1 cellular context compared by ENCODE assay signal in the genomic region with DNA sequence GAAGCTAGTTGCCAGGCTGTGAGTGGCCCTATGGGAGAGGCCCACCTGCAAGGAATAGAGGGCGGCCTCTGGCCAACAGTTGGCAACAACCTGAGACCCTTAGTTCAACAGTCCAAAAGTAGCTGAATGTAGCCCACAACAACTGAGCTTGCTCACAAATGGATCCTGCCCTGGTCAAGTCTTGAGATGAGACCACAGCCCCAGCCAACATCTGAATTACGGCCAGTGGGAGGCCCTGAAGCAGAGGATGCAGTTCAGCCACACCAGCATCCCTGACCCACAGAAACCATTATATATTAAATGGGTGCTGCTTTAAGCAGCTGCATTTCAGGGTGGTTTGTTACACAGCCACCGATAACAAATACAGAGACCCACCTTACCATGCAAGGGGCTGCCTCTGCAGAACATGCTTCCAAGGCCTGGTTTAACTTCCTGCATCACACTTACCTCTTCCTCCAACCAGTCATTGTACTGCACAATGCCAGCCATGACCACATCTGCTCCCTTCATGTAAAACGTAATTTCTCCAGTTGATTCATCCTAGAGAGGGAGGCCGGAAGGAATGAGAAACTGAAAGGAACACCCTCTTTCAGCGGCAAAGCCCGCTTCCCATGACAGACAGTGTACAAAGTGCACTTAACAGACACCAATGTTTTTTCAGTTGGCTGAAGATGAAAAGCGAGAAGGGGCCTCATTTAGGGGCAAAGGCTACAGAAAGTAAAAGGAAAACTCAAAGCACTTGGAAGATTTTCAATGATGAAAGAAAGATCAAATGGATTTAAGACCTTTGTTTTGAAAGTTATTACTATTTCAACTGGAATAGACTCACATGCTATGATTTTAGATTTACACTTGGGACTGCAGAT.
TF ChIP-seq lines count a peak whose summit lies in the region.

No MANE protein-coding gene starts in this region.

TF ChIP-seq in HepG2, 621 proteins besides CTCF, POLR2A, EP300 and RAD21 (continued from another document and continues in another):
- TF ChIP-seq, protein P1, sequence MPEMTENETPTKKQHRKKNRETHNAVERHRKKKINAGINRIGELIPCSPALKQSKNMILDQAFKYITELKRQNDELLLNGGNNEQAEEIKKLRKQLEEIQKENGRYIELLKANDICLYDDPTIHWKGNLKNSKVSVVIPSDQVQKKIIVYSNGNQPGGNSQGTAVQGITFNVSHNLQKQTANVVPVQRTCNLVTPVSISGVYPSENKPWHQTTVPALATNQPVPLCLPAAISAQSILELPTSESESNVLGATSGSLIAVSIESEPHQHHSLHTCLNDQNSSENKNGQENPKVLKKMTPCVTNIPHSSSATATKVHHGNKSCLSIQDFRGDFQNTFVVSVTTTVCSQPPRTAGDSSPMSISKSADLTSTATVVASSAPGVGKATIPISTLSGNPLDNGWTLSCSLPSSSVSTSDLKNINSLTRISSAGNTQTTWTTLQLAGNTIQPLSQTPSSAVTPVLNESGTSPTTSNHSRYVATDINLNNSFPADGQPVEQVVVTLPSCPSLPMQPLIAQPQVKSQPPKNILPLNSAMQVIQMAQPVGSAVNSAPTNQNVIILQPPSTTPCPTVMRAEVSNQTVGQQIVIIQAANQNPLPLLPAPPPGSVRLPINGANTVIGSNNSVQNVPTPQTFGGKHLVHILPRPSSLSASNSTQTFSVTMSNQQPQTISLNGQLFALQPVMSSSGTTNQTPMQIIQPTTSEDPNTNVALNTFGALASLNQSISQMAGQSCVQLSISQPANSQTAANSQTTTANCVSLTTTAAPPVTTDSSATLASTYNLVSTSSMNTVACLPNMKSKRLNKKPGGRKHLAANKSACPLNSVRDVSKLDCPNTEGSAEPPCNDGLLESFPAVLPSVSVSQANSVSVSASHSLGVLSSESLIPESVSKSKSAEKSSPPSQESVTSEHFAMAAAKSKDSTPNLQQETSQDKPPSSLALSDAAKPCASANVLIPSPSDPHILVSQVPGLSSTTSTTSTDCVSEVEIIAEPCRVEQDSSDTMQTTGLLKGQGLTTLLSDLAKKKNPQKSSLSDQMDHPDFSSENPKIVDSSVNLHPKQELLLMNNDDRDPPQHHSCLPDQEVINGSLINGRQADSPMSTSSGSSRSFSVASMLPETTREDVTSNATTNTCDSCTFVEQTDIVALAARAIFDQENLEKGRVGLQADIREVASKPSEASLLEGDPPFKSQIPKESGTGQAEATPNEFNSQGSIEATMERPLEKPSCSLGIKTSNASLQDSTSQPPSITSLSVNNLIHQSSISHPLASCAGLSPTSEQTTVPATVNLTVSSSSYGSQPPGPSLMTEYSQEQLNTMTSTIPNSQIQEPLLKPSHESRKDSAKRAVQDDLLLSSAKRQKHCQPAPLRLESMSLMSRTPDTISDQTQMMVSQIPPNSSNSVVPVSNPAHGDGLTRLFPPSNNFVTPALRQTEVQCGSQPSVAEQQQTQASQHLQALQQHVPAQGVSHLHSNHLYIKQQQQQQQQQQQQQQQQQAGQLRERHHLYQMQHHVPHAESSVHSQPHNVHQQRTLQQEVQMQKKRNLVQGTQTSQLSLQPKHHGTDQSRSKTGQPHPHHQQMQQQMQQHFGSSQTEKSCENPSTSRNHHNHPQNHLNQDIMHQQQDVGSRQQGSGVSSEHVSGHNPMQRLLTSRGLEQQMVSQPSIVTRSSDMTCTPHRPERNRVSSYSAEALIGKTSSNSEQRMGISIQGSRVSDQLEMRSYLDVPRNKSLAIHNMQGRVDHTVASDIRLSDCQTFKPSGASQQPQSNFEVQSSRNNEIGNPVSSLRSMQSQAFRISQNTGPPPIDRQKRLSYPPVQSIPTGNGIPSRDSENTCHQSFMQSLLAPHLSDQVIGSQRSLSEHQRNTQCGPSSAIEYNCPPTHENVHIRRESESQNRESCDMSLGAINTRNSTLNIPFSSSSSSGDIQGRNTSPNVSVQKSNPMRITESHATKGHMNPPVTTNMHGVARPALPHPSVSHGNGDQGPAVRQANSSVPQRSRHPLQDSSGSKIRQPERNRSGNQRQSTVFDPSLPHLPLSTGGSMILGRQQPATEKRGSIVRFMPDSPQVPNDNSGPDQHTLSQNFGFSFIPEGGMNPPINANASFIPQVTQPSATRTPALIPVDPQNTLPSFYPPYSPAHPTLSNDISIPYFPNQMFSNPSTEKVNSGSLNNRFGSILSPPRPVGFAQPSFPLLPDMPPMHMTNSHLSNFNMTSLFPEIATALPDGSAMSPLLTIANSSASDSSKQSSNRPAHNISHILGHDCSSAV (CRISPR knock-in tag; IDR thresholded peaks at IDR 0.05; ENCODE audit: borderline replicate concordance) = no peak
- TF ChIP-seq ZNF138 (CRISPR knock-in tag; IDR thresholded peaks at IDR 0.05; ENCODE audit: low read depth) = no peak
- TF ChIP-seq ZNF703 (CRISPR knock-in tag; IDR thresholded peaks at IDR 0.05; ENCODE audit: borderline replicate concordance) = no peak
- TF ChIP-seq U2AF2 (IDR thresholded peaks at IDR 0.05; ENCODE audit: low read depth, low read length) = no peak
- TF ChIP-seq, protein P2, sequence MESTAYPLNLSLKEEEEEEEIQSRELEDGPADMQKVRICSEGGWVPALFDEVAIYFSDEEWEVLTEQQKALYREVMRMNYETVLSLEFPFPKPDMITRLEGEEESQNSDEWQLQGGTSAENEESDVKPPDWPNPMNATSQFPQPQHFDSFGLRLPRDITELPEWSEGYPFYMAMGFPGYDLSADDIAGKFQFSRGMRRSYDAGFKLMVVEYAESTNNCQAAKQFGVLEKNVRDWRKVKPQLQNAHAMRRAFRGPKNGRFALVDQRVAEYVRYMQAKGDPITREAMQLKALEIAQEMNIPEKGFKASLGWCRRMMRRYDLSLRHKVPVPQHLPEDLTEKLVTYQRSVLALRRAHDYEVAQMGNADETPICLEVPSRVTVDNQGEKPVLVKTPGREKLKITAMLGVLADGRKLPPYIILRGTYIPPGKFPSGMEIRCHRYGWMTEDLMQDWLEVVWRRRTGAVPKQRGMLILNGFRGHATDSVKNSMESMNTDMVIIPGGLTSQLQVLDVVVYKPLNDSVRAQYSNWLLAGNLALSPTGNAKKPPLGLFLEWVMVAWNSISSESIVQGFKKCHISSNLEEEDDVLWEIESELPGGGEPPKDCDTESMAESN (CRISPR knock-in tag; conservative IDR thresholded peaks at IDR 0.05) = no peak
- peak; percentile 81 for TF ChIP-seq NR2F6 (IDR thresholded peaks at IDR 0.05)
- peak; percentile 71; the same call in 1 of the 2 replicates for TF ChIP-seq NR2F6 (CRISPR knock-in tag; IDR thresholded peaks at IDR 0.05)
- TF ChIP-seq FOXJ3 (CRISPR knock-in tag; IDR thresholded peaks at IDR 0.05; ENCODE audit: borderline replicate concordance) = peak; percentile 38; the same call in 1 of the 2 replicates
- no peak for TF ChIP-seq ZNF343 (CRISPR knock-in tag; IDR thresholded peaks at IDR 0.05)
- TF ChIP-seq, protein P3, sequence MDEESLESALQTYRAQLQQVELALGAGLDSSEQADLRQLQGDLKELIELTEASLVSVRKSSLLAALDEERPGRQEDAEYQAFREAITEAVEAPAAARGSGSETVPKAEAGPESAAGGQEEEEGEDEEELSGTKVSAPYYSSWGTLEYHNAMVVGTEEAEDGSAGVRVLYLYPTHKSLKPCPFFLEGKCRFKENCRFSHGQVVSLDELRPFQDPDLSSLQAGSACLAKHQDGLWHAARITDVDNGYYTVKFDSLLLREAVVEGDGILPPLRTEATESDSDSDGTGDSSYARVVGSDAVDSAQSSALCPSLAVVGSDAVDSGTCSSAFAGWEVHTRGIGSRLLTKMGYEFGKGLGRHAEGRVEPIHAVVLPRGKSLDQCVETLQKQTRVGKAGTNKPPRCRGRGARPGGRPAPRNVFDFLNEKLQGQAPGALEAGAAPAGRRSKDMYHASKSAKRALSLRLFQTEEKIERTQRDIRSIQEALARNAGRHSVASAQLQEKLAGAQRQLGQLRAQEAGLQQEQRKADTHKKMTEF (CRISPR knock-in tag; IDR thresholded peaks at IDR 0.05) = peak; percentile 86
- no peak; the same call in 1 of the 2 replicates for TF ChIP-seq TCF7L2 (IDR thresholded peaks at IDR 0.05; ENCODE audit: low read depth, low read length)
- TF ChIP-seq, protein P4, sequence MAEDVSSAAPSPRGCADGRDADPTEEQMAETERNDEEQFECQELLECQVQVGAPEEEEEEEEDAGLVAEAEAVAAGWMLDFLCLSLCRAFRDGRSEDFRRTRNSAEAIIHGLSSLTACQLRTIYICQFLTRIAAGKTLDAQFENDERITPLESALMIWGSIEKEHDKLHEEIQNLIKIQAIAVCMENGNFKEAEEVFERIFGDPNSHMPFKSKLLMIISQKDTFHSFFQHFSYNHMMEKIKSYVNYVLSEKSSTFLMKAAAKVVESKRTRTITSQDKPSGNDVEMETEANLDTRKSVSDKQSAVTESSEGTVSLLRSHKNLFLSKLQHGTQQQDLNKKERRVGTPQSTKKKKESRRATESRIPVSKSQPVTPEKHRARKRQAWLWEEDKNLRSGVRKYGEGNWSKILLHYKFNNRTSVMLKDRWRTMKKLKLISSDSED (CRISPR knock-in tag; IDR thresholded peaks at IDR 0.05) = no peak
- TF ChIP-seq, protein P5, sequence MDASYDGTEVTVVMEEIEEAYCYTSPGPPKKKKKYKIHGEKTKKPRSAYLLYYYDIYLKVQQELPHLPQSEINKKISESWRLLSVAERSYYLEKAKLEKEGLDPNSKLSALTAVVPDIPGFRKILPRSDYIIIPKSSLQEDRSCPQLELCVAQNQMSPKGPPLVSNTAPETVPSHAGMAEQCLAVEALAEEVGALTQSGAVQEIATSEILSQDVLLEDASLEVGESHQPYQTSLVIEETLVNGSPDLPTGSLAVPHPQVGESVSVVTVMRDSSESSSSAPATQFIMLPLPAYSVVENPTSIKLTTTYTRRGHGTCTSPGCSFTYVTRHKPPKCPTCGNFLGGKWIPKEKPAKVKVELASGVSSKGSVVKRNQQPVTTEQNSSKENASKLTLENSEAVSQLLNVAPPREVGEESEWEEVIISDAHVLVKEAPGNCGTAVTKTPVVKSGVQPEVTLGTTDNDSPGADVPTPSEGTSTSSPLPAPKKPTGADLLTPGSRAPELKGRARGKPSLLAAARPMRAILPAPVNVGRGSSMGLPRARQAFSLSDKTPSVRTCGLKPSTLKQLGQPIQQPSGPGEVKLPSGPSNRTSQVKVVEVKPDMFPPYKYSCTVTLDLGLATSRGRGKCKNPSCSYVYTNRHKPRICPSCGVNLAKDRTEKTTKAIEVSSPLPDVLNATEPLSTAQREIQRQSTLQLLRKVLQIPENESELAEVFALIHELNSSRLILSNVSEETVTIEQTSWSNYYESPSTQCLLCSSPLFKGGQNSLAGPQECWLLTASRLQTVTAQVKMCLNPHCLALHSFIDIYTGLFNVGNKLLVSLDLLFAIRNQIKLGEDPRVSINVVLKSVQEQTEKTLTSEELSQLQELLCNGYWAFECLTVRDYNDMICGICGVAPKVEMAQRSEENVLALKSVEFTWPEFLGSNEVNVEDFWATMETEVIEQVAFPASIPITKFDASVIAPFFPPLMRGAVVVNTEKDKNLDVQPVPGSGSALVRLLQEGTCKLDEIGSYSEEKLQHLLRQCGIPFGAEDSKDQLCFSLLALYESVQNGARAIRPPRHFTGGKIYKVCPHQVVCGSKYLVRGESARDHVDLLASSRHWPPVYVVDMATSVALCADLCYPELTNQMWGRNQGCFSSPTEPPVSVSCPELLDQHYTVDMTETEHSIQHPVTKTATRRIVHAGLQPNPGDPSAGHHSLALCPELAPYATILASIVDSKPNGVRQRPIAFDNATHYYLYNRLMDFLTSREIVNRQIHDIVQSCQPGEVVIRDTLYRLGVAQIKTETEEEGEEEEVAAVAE (CRISPR knock-in tag; IDR thresholded peaks at IDR 0.05; ENCODE audit: borderline replicate concordance) = no peak
- no peak for TF ChIP-seq FOSL1 (CRISPR knock-in tag; IDR thresholded peaks at IDR 0.05; ENCODE audit: borderline replicate concordance)
- TF ChIP-seq, protein P6, sequence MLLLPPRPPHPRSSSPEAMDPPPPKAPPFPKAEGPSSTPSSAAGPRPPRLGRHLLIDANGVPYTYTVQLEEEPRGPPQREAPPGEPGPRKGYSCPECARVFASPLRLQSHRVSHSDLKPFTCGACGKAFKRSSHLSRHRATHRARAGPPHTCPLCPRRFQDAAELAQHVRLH (CRISPR knock-in tag; IDR thresholded peaks at IDR 0.05; ENCODE audit: borderline replicate concordance, low read depth) = no peak
- peak; percentile 94 for TF ChIP-seq TCF7 (IDR thresholded peaks at IDR 0.05; ENCODE audit: low read depth)
- TF ChIP-seq ARHGAP35 (CRISPR knock-in tag; IDR thresholded peaks at IDR 0.05; ENCODE audit: borderline replicate concordance) = no peak
- 0 out of 2 replicates have a peak, but pooled peaks have one; percentile 16 for TF ChIP-seq ZNF619 (CRISPR knock-in tag; IDR thresholded peaks at IDR 0.05)
- TF ChIP-seq, protein P7, sequence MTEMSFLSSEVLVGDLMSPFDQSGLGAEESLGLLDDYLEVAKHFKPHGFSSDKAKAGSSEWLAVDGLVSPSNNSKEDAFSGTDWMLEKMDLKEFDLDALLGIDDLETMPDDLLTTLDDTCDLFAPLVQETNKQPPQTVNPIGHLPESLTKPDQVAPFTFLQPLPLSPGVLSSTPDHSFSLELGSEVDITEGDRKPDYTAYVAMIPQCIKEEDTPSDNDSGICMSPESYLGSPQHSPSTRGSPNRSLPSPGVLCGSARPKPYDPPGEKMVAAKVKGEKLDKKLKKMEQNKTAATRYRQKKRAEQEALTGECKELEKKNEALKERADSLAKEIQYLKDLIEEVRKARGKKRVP (CRISPR knock-in tag; IDR thresholded peaks at IDR 0.05) = no peak
- peak; percentile 30; the same call in 1 of the 2 replicates for TF ChIP-seq ZFX (CRISPR knock-in tag; IDR thresholded peaks at IDR 0.05; ENCODE audit: low read depth)
- TF ChIP-seq, protein P8, sequence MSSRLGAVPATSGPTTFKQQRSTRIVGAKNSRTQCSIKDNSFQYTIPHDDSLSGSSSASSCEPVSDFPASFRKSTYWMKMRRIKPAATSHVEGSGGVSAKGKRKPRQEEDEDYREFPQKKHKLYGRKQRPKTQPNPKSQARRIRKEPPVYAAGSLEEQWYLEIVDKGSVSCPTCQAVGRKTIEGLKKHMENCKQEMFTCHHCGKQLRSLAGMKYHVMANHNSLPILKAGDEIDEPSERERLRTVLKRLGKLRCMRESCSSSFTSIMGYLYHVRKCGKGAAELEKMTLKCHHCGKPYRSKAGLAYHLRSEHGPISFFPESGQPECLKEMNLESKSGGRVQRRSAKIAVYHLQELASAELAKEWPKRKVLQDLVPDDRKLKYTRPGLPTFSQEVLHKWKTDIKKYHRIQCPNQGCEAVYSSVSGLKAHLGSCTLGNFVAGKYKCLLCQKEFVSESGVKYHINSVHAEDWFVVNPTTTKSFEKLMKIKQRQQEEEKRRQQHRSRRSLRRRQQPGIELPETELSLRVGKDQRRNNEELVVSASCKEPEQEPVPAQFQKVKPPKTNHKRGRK (CRISPR knock-in tag; IDR thresholded peaks at IDR 0.05) = no peak
- no peak for TF ChIP-seq ZNF850 (CRISPR knock-in tag; conservative IDR thresholded peaks at IDR 0.05)
- TF ChIP-seq RAD51 (IDR thresholded peaks at IDR 0.05; ENCODE audit: borderline replicate concordance) = no peak
- TF ChIP-seq ZNF382 (CRISPR knock-in tag; IDR thresholded peaks at IDR 0.05; ENCODE audit: borderline replicate concordance) = no peak
- TF ChIP-seq ZFP36L2 (CRISPR knock-in tag; IDR thresholded peaks at IDR 0.05) = no peak
- TF ChIP-seq, protein P9, sequence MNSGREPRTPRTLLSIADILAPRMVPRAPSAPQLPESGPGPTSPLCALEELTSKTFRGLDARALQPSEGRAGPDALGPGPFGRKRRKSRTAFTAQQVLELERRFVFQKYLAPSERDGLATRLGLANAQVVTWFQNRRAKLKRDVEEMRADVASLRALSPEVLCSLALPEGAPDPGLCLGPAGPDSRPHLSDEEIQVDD (CRISPR knock-in tag; IDR thresholded peaks at IDR 0.05; ENCODE audit: borderline replicate concordance) = no peak
